In genomic region chr1:244035358-244035757, GRCh38 we compare ENCODE assay signal across 3 cellular contexts.
TF ChIP-seq lines count a peak whose summit lies in the region.

No MANE protein-coding gene starts in this region.

TF ChIP-seq in A549, 52 proteins besides CTCF, POLR2A, EP300 and RAD21:
- TF ChIP-seq REST (IDR thresholded peaks at IDR 0.05) = no peak
- TF ChIP-seq HOXB13 (CRISPR knock-in tag; IDR thresholded peaks at IDR 0.05; ENCODE audit: low read depth) = no peak
- no peak for TF ChIP-seq KDM1A (IDR thresholded peaks at IDR 0.05; ENCODE audit: low read depth)
- no peak for TF ChIP-seq BHLHE40 (IDR thresholded peaks at IDR 0.05; ENCODE audit: low read depth, low read length)
- TF ChIP-seq MAFK (IDR thresholded peaks at IDR 0.05; ENCODE audit: partially characterized antibody) = no peak
- TF ChIP-seq MYC (IDR thresholded peaks at IDR 0.05; ENCODE audit: borderline replicate concordance, low read length) = no peak
- no peak for TF ChIP-seq ZC3H11A (IDR thresholded peaks at IDR 0.05)
- no peak for TF ChIP-seq CHD4 (IDR thresholded peaks at IDR 0.05; ENCODE audit: borderline replicate concordance)
- TF ChIP-seq NFE2L2 (conservative IDR thresholded peaks at IDR 0.05; ENCODE audit: low read length) = no peak
- TF ChIP-seq RCOR1 (IDR thresholded peaks at IDR 0.05; ENCODE audit: low read depth, low read length) = no peak
- no peak for TF ChIP-seq RARB (CRISPR knock-in tag; IDR thresholded peaks at IDR 0.05)
- no peak for TF ChIP-seq ZNF302 (CRISPR knock-in tag; IDR thresholded peaks at IDR 0.05)
- TF ChIP-seq HOXA7 (CRISPR knock-in tag; IDR thresholded peaks at IDR 0.05) = no peak
- TF ChIP-seq PHF8 (IDR thresholded peaks at IDR 0.05; ENCODE audit: borderline replicate concordance, low read depth) = no peak
- no peak for TF ChIP-seq JUNB (IDR thresholded peaks at IDR 0.05)
TF ChIP-seq in A549: peak in this region for 0.

TF ChIP-seq in HEK293T, 16 proteins besides CTCF, POLR2A, EP300 and RAD21 (continued from another document):
- TF ChIP-seq PKNOX1 (IDR thresholded peaks at IDR 0.05) (peak; percentile 65), ARNT (IDR thresholded peaks at IDR 0.05) (no peak)

TF ChIP-seq in K562, 482 proteins besides CTCF, POLR2A, EP300 and RAD21 (continued from another document):
- TF ChIP-seq, protein P1, sequence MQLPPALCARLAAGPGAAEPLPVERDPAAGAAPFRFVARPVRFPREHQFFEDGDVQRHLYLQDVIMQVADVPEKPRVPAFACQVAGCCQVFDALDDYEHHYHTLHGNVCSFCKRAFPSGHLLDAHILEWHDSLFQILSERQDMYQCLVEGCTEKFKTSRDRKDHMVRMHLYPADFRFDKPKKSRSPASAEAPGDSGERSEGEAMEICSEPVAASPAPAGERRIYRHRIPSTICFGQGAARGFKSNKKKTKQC (CRISPR knock-in tag; IDR thresholded peaks at IDR 0.05) = no peak
- no peak for TF ChIP-seq ESRRB (CRISPR knock-in tag; IDR thresholded peaks at IDR 0.05; ENCODE audit: borderline replicate concordance)
